In genomic region chr22:16603448-16603768, GRCh38 we compare ENCODE assay signal across 18 cellular contexts. TPM values are rescaled to one million over a fixed set of nuclear protein-coding genes. Genes with fewer than 3 reads are reported as not detected.
DNase-seq lines count a peak whose midpoint lies in the region; ATAC-seq and TF ChIP-seq lines count a peak whose summit lies in the region.
"Had no signal": no experiment of that assay in that cellular context is flagged by ENCODE, and none has a peak within 500 bp of the region (broad histone marks: within the 10 kb centered on the region; RNA-seq: fewer than 3 reads in every experiment).

No MANE protein-coding gene starts in this region.

- no peaks in the 10 kb centered on the region for H3K36me3 ChIP-seq in left ventricle myocardium inferior
- H3K36me3 ChIP-seq in vagina, result no peaks in the 10 kb centered on the region
- H3K36me3 ChIP-seq: SJSA1 had no signal

- no peaks in the 10 kb centered on the region for H3K36me3 Mint-ChIP-seq in activated naive CD8-positive, alpha-beta T cell treated with anti-CD3 and anti-CD28 coated beads, Interleukin-2, amount 10 ng/mL, durations not matched to agents 7 days and 5 days
- peaks cover 3% of the 10 kb centered on the region for H3K36me3 Mint-ChIP-seq in activated T-helper 2 cell treated with anti-CD3 and anti-CD28 coated beads, Interferon-gamma antibody, Interleukin-2, Interleukin-4, amounts not matched to agents 10 μg/mL and 5 μg/mL and 100 μg/mL, durations not matched to agents 14 hours and 24 hours and 36 hours (ENCODE audit: low read depth)
- no peaks in the 10 kb centered on the region for H3K36me3 Mint-ChIP-seq in effector memory CD8-positive, alpha-beta T cell (ENCODE audit: insufficient read depth)

- TF ChIP-seq CTCF in left ventricle myocardium inferior (IDR thresholded peaks at IDR 0.05; ENCODE audit: borderline replicate concordance), result no peak
- no peak for TF ChIP-seq CTCF in vagina (IDR thresholded peaks at IDR 0.05)

- no peak for TF ChIP-seq POLR2A in vagina (IDR thresholded peaks at IDR 0.05)

- peaks cover 41% of the 10 kb centered on the region for H3K27me3 Mint-ChIP-seq in activated naive CD8-positive, alpha-beta T cell treated with anti-CD3 and anti-CD28 coated beads, Interleukin-2, amount 10 ng/mL, durations not matched to agents 7 days and 5 days
- peaks cover 39% of the 10 kb centered on the region for H3K27me3 Mint-ChIP-seq in activated T-helper 2 cell treated with anti-CD3 and anti-CD28 coated beads, Interferon-gamma antibody, Interleukin-2, Interleukin-4, amounts not matched to agents 10 μg/mL and 5 μg/mL and 100 μg/mL, durations not matched to agents 14 hours and 24 hours and 36 hours (ENCODE audit: low read depth)
- H3K27me3 Mint-ChIP-seq in effector memory CD8-positive, alpha-beta T cell, result peaks cover 22 to 27% of the 10 kb centered on the region in 2 donors

- H3K27me3 ChIP-seq in left ventricle myocardium inferior (ENCODE audit: low read depth) (peaks cover 96% of the 10 kb centered on the region), vagina (no peaks in the 10 kb centered on the region)
- H3K27me3 ChIP-seq: SJSA1 had no signal

- DNase-seq in left ventricle myocardium inferior (no peak), left cardiac atrium (no peak), kidney tubule cell (ENCODE audit: low spot score) (peak; percentile 5), vagina (ENCODE audit: extremely low spot score in 2 of 2) (no peak)
- DNase-seq in activated naive CD8-positive, alpha-beta T cell treated with anti-CD3 and anti-CD28 coated beads, Interleukin-2, amount 10 ng/mL, durations not matched to agents 7 days and 5 days, result no peak
- no peak for DNase-seq in activated T-helper 2 cell treated with anti-CD3 and anti-CD28 coated beads, Interferon-gamma antibody, Interleukin-2, Interleukin-4, amounts not matched to agents 10 μg/mL and 5 μg/mL and 100 μg/mL, durations not matched to agents 14 hours and 24 hours and 36 hours (ENCODE audit: low spot score)
- no peak for DNase-seq in effector memory CD8-positive, alpha-beta T cell
- DNase-seq: activated naive CD4-positive, alpha-beta T cell treated with anti-CD3 and anti-CD28 coated beads, Interleukin-2, amount 50 U/mL, for 16 hours; DMS153; hippocampal formation; left ventricle myocardium superior; NCI-H1105 treated with DMSO at 0.1 percent for 48 hours; NCI-H226; stimulated activated CD4-positive, alpha-beta T cell treated with anti-CD3 and anti-CD28 coated beads, Interleukin-4, amount 100 ng/mL, for 4 hours had no signal

- intact Hi-C loops in left ventricle myocardium inferior (cut with micrococcal nuclease) (no loop called here), left cardiac atrium (cut with DNase I) (no loop called here), vagina (cut with DNase I) (no loop called here)
- intact Hi-C loops in activated T-helper 2 cell treated with anti-CD3 and anti-CD28 coated beads, Interferon-gamma antibody, Interleukin-2, Interleukin-4, amounts not matched to agents 10 μg/mL and 5 μg/mL and 100 μg/mL, durations not matched to agents 14 hours and 24 hours and 36 hours (cut with micrococcal nuclease), result no loop called here

- no peak overlapping the region for H3K27ac ChIP-seq in left ventricle myocardium inferior (replicated peaks)
- peak overlapping the region; percentile 73 for H3K27ac ChIP-seq in vagina
- H3K27ac ChIP-seq: SJSA1 had no signal

- peak overlapping the region; percentile 80 for H3K4me3 Mint-ChIP-seq in activated naive CD8-positive, alpha-beta T cell treated with anti-CD3 and anti-CD28 coated beads, Interleukin-2, amount 10 ng/mL, durations not matched to agents 7 days and 5 days
- no peak overlapping the region for H3K4me3 Mint-ChIP-seq in activated T-helper 2 cell treated with anti-CD3 and anti-CD28 coated beads, Interferon-gamma antibody, Interleukin-2, Interleukin-4, amounts not matched to agents 10 μg/mL and 5 μg/mL and 100 μg/mL, durations not matched to agents 14 hours and 24 hours and 36 hours (ENCODE audit: low read depth)
- H3K4me3 Mint-ChIP-seq in effector memory CD8-positive, alpha-beta T cell, result no peak overlapping the region
- H3K4me3 Mint-ChIP-seq: GM23338 had no signal

- H3K4me1 Mint-ChIP-seq in activated naive CD8-positive, alpha-beta T cell treated with anti-CD3 and anti-CD28 coated beads, Interleukin-2, amount 10 ng/mL, durations not matched to agents 7 days and 5 days, result peaks cover 2% of the 10 kb centered on the region
- peaks cover 4% of the 10 kb centered on the region for H3K4me1 Mint-ChIP-seq in activated T-helper 2 cell treated with anti-CD3 and anti-CD28 coated beads, Interferon-gamma antibody, Interleukin-2, Interleukin-4, amounts not matched to agents 10 μg/mL and 5 μg/mL and 100 μg/mL, durations not matched to agents 14 hours and 24 hours and 36 hours (ENCODE audit: low read depth)
- peaks cover 0 to 5% of the 10 kb centered on the region in 2 donors for H3K4me1 Mint-ChIP-seq in effector memory CD8-positive, alpha-beta T cell (ENCODE audit: low read depth in 2 of 2)
- H3K4me1 Mint-ChIP-seq: central memory CD8-positive, alpha-beta T cell; GM23338 had no signal

- ATAC-seq in left cardiac atrium (no peak), GM21360 (IDR thresholded peaks at IDR 0.05; ENCODE audit: unreplicated experiment) (no peak)
- ATAC-seq in activated naive CD8-positive, alpha-beta T cell treated with anti-CD3 and anti-CD28 coated beads, Interleukin-2, amount 10 ng/mL, durations not matched to agents 7 days and 5 days (ENCODE audit: low read depth), result peak; percentile 27
- no peak for ATAC-seq in effector memory CD8-positive, alpha-beta T cell (replicated peaks)
- ATAC-seq: GM23338, left ventricle myocardium superior had no signal

- H3K4me3 ChIP-seq in left ventricle myocardium inferior (peak overlapping the region; percentile 62), vagina (peak overlapping the region in 1 of 2 donors; percentile 55)
- H3K4me3 ChIP-seq: SJSA1 had no signal

- no peaks in the 10 kb centered on the region for H3K9me3 Mint-ChIP-seq in activated naive CD8-positive, alpha-beta T cell treated with anti-CD3 and anti-CD28 coated beads, Interleukin-2, amount 10 ng/mL, durations not matched to agents 7 days and 5 days
- no peaks in the 10 kb centered on the region for H3K9me3 Mint-ChIP-seq in activated T-helper 2 cell treated with anti-CD3 and anti-CD28 coated beads, Interferon-gamma antibody, Interleukin-2, Interleukin-4, amounts not matched to agents 10 μg/mL and 5 μg/mL and 100 μg/mL, durations not matched to agents 14 hours and 24 hours and 36 hours
- H3K9me3 Mint-ChIP-seq in effector memory CD8-positive, alpha-beta T cell, result no peaks in the 10 kb centered on the region
- H3K9me3 Mint-ChIP-seq: central memory CD8-positive, alpha-beta T cell had no signal

- POLR2A ChIA-PET in activated naive CD8-positive, alpha-beta T cell treated with anti-CD3 and anti-CD28 coated beads, Interleukin-2, amount 10 ng/mL, durations not matched to agents 7 days and 5 days (lab: Charles Lee), result no interaction called here

- H3K27ac Mint-ChIP-seq in activated naive CD8-positive, alpha-beta T cell treated with anti-CD3 and anti-CD28 coated beads, Interleukin-2, amount 10 ng/mL, durations not matched to agents 7 days and 5 days, result no peak overlapping the region
- H3K27ac Mint-ChIP-seq in activated T-helper 2 cell treated with anti-CD3 and anti-CD28 coated beads, Interferon-gamma antibody, Interleukin-2, Interleukin-4, amounts not matched to agents 10 μg/mL and 5 μg/mL and 100 μg/mL, durations not matched to agents 14 hours and 24 hours and 36 hours, result no peak overlapping the region
- H3K27ac Mint-ChIP-seq in effector memory CD8-positive, alpha-beta T cell, result no peak overlapping the region
- H3K27ac Mint-ChIP-seq: GM23338 had no signal

- H3K4me1 ChIP-seq in left ventricle myocardium inferior (no peaks in the 10 kb centered on the region), vagina (no peaks in the 10 kb centered on the region)
- H3K4me1 ChIP-seq: SJSA1 had no signal

- no peaks in the 10 kb centered on the region for H3K9me3 ChIP-seq in left ventricle myocardium inferior (replicated peaks)
- H3K9me3 ChIP-seq in vagina, result no peaks in the 10 kb centered on the region
- H3K9me3 ChIP-seq: SJSA1 had no signal

RNA-seq across cellular contexts. Expression of gene CCT8L2, which starts 10.8 kb away (rescaled TPM):
- total RNA-seq in left ventricle myocardium inferior (not detected), left cardiac atrium (not detected), vagina (not detected)
- not detected for total RNA-seq in activated naive CD8-positive, alpha-beta T cell treated with anti-CD3 and anti-CD28 coated beads, Interleukin-2, amount 10 ng/mL, durations not matched to agents 7 days and 5 days
- total RNA-seq in activated T-helper 2 cell treated with anti-CD3 and anti-CD28 coated beads, Interferon-gamma antibody, Interleukin-2, Interleukin-4, amounts not matched to agents 10 μg/mL and 5 μg/mL and 100 μg/mL, durations not matched to agents 14 hours and 24 hours and 36 hours, result not detected in 2 replicates
- total RNA-seq: GM23338, left ventricle myocardium superior, SJSA1 had no signal
